Comparison of ENCODE assay signal across 8 cellular contexts in genomic region chr2:118557016-118557415, GRCh38.
"Had no signal": no experiment of that assay in that cellular context is flagged by ENCODE, and none has a peak within 500 bp of the region (broad histone marks: within the 10 kb centered on the region; RNA-seq: fewer than 3 reads in every experiment).

No MANE protein-coding gene starts in this region.

- H3K27ac ChIP-seq: HL-60 had no signal

- H3K4me1 Mint-ChIP-seq: IgD-negative memory B cell had no signal

- DNase-seq: IMR-90, KBM-7, KG1 had no signal

- H3K4me3 ChIP-seq: K562 had no signal

- H3K4me3 Mint-ChIP-seq: IgD-negative memory B cell had no signal

- H3K36me3 Mint-ChIP-seq: IgD-negative memory B cell had no signal

- ATAC-seq: HepG2, K562 had no signal

- FAIRE-seq: HepG2, HTR-8/SVneo, K562 had no signal

- H3K9me3 Mint-ChIP-seq: IgD-negative memory B cell had no signal

- H3K27me3 Mint-ChIP-seq: IgD-negative memory B cell had no signal

- H3K27ac Mint-ChIP-seq: IgD-negative memory B cell had no signal
